34 cellular contexts compared by ENCODE assay signal in genomic region chr9:31232485-31232884, GRCh38.
DNase-seq lines count a peak whose midpoint lies in the region; ATAC-seq, FAIRE-seq and TF ChIP-seq lines count a peak whose summit lies in the region.
"Had no signal": no experiment of that assay in that cellular context is flagged by ENCODE, and none has a peak within 500 bp of the region (broad histone marks: within the 10 kb centered on the region; RNA-seq: fewer than 3 reads in every experiment).

No MANE protein-coding gene starts in this region.

- TF ChIP-seq EP300 in HepG2 (IDR thresholded peaks at IDR 0.05; ENCODE audit: low read depth in 2 of 2, low read length in 2 of 2) (no peak), HepG2 (CRISPR knock-in tag; IDR thresholded peaks at IDR 0.05; ENCODE audit: borderline replicate concordance) (no peak)

- H3K27ac ChIP-seq in left ventricle myocardium inferior (replicated peaks) = peak overlapping the region; percentile 11
- no peak overlapping the region for H3K27ac ChIP-seq in right cardiac atrium (ENCODE audit: low read length)
- H3K27ac ChIP-seq in HepG2 (ENCODE audit: extremely low read length, insufficient read depth, low read length) = no peak overlapping the region
- no peak overlapping the region for H3K27ac ChIP-seq in right lobe of liver
- H3K27ac ChIP-seq: 22Rv1; A549; BLaER1; BLaER1 treated with 17β-estradiol and CSF1 and Interleukin-3, amounts not matched to agents 10 nM and 100 nM; C4-2B had no signal

- no peak overlapping the region for H3K9ac ChIP-seq in HepG2 (ENCODE audit: insufficient read depth, low read depth, low read length)
- H3K9ac ChIP-seq: BLaER1; BLaER1 treated with 17β-estradiol and CSF1 and Interleukin-3, amounts not matched to agents 10 nM and 100 nM had no signal

- H3K79me2 ChIP-seq in HepG2 (ENCODE audit: insufficient read depth, low read length) = no peaks in the 10 kb centered on the region

- H3K4me1 ChIP-seq in left ventricle myocardium inferior = no peaks in the 10 kb centered on the region
- no peaks in the 10 kb centered on the region for H3K4me1 ChIP-seq in right cardiac atrium (ENCODE audit: control insufficient read depth, insufficient read depth, low read length)
- H3K4me1 ChIP-seq in HepG2 (ENCODE audit: insufficient read depth, low read length) = no peaks in the 10 kb centered on the region
- no peaks in the 10 kb centered on the region for H3K4me1 ChIP-seq in right lobe of liver
- H3K4me1 ChIP-seq: A549; BE2C; BLaER1; BLaER1 treated with 17β-estradiol and CSF1 and Interleukin-3, amounts not matched to agents 10 nM and 100 nM; Caco-2 had no signal

- H4K20me1 ChIP-seq in HepG2 (ENCODE audit: insufficient read depth, low read length) = no peaks in the 10 kb centered on the region
- H4K20me1 ChIP-seq: BLaER1; BLaER1 treated with 17β-estradiol and CSF1 and Interleukin-3, amounts not matched to agents 10 nM and 100 nM had no signal

- H3K9me3 ChIP-seq in left ventricle myocardium inferior (replicated peaks) (peaks cover 23% of the 10 kb centered on the region), right cardiac atrium (ENCODE audit: control insufficient read depth, low read length) (no peaks in the 10 kb centered on the region), HepG2 (ENCODE audit: low read length) (no peaks in the 10 kb centered on the region), right lobe of liver (no peaks in the 10 kb centered on the region)
- H3K9me3 ChIP-seq: A549, BE2C, Caco-2 had no signal

- H3K4me3 ChIP-seq in left ventricle myocardium inferior = no peak overlapping the region
- no peak overlapping the region for H3K4me3 ChIP-seq in right cardiac atrium (ENCODE audit: low read length)
- no peak overlapping the region for H3K4me3 ChIP-seq in HepG2 (replicated peaks in 1 of 3; ENCODE audit: insufficient read depth in 1 of 3, low read depth in 2 of 3, low read length in 3 of 3)
- H3K4me3 ChIP-seq in right lobe of liver = no peak overlapping the region
- H3K4me3 ChIP-seq: A549; BLaER1; BLaER1 treated with 17β-estradiol and CSF1 and Interleukin-3, amounts not matched to agents 10 nM and 100 nM had no signal

- H3K27me3 ChIP-seq in left ventricle myocardium inferior (ENCODE audit: low read depth) = no peaks in the 10 kb centered on the region
- H3K27me3 ChIP-seq in right cardiac atrium (ENCODE audit: control insufficient read depth, insufficient read depth) = no peaks in the 10 kb centered on the region
- H3K27me3 ChIP-seq in HepG2 (ENCODE audit: control insufficient read depth in 1 of 2, insufficient read depth in 2 of 2, low read length in 2 of 2) = no peaks in the 10 kb centered on the region
- no peaks in the 10 kb centered on the region for H3K27me3 ChIP-seq in right lobe of liver
- H3K27me3 ChIP-seq: BE2C; BLaER1; BLaER1 treated with 17β-estradiol and CSF1 and Interleukin-3, amounts not matched to agents 10 nM and 100 nM had no signal

- H3K4me2 ChIP-seq in HepG2 (ENCODE audit: low read depth, low read length) = no peak overlapping the region
- H3K4me2 ChIP-seq: A549; BLaER1; BLaER1 treated with 17β-estradiol and CSF1 and Interleukin-3, amounts not matched to agents 10 nM and 100 nM had no signal

- BruUV-seq in HepG2 (replicated peaks; lab: Mats Ljungman, UMichigan) = no TSS peak

- no peak for ATAC-seq in right cardiac atrium
- ATAC-seq in HepG2 = no peak
- no peak for ATAC-seq in right lobe of liver
- ATAC-seq: A549; CD8-positive, alpha-beta T cell had no signal

- POLR2A ChIA-PET in HepG2 (lab: Yijun Ruan, JAX) = no interaction called here

- TF ChIP-seq CTCF in left ventricle myocardium inferior (IDR thresholded peaks at IDR 0.05; ENCODE audit: borderline replicate concordance) (no peak), HepG2 (CRISPR knock-in tag; IDR thresholded peaks at IDR 0.05) (no peak), right lobe of liver (IDR thresholded peaks at IDR 0.05) (no peak)

- no peak for FAIRE-seq in HepG2 (lab: Jason Lieb, UNC)
- FAIRE-seq: A204.1, D721Med had no signal

- intact Hi-C loops in left ventricle myocardium inferior (cut with micrococcal nuclease) (no loop called here), right cardiac atrium (cut with DNase I) (no loop called here), HepG2 (cut with micrococcal nuclease; ENCODE audit: unreplicated experiment) (no loop called here), right lobe of liver (cut with DNase I) (no loop called here)

- in situ Hi-C loops in HepG2 (cut with HindIII; ENCODE audit: extremely low pct_ligation_motif_present, low pct_unique_long_range_greater_than_20kb) = no loop called here

- no peak overlapping the region for H2AFZ ChIP-seq in HepG2 (ENCODE audit: low read length)

- no peaks in the 10 kb centered on the region for H3K36me3 ChIP-seq in left ventricle myocardium inferior
- no peaks in the 10 kb centered on the region for H3K36me3 ChIP-seq in HepG2 (replicated peaks in 1 of 2; ENCODE audit: control insufficient read depth in 1 of 2, insufficient read depth in 2 of 2, low read length in 2 of 2)
- H3K36me3 ChIP-seq in right lobe of liver = no peaks in the 10 kb centered on the region
- H3K36me3 ChIP-seq: BE2C; BLaER1; BLaER1 treated with 17β-estradiol and CSF1 and Interleukin-3, amounts not matched to agents 10 nM and 100 nM had no signal

- DNase-seq in left ventricle myocardium inferior (no peak), right cardiac atrium (no peak), HepG2 (ENCODE audit: low spot score) (no peak), right lobe of liver (no peak), HT-29 (ENCODE audit: low spot score) (peak; percentile 27), dermis blood vessel endothelial cell (peak; percentile 59), T-helper 1 cell (no peak), AML-193 (lab: John Stamatoyannopoulos, UW) (no peak)
- DNase-seq: 8988T; ACHN; BE2C; C1 segment of cervical spinal cord; Caco-2; Calu3; CD4-positive, alpha-beta memory T cell; CD4-positive, alpha-beta T cell; CD4-positive, CD25-positive, alpha-beta regulatory T cell; CD8-positive, alpha-beta memory T cell; CD8-positive, alpha-beta T cell; COR-L47; DMS 273 treated with DMSO at 0.1 percent for 48 hours; DMS153; DMS53; DMS79; DMS79 treated with DMSO at 0.1 percent for 48 hours; DND-41; EL had no signal

- CTCF ChIA-PET in HepG2 (lab: Yijun Ruan, JAX; ENCODE audit: low intra/inter-chr PET ratio, low total read pairs) = no interaction called here

- WGBS in right cardiac atrium = 67% methylated on average over 3 of the region's 3 CpGs
- WGBS in HepG2 (ENCODE audit: low lambda C conversion rate) = 15% methylated on average over 3 of the region's 3 CpGs
- 47% methylated on average over 3 of the region's 3 CpGs for WGBS in right lobe of liver (ENCODE audit: insufficient coverage, low coverage, low lambda C conversion rate, missing lambda C conversion rate)

- TF ChIP-seq RAD21 in HepG2 (CRISPR knock-in tag; IDR thresholded peaks at IDR 0.05) = no peak

- TF ChIP-seq POLR2A in HepG2 (IDR thresholded peaks at IDR 0.05; ENCODE audit: insufficient read depth in 1 of 2, low read depth in 2 of 2, low read length in 2 of 2) (no peak), right lobe of liver (IDR thresholded peaks at IDR 0.05) (no peak)

TF ChIP-seq in HepG2, 621 proteins besides CTCF, POLR2A, EP300 and RAD21:
- TF ChIP-seq GMEB2 (CRISPR knock-in tag; IDR thresholded peaks at IDR 0.05; ENCODE audit: low read depth) = no peak
- no peak for TF ChIP-seq ATF3 (CRISPR knock-in tag; IDR thresholded peaks at IDR 0.05)
- TF ChIP-seq CREB1 (IDR thresholded peaks at IDR 0.05) = peak; percentile 59; the same call in 1 of the 2 replicates
- TF ChIP-seq CREB1 (CRISPR knock-in tag; IDR thresholded peaks at IDR 0.05) = no peak
- no peak for TF ChIP-seq ZMYM3 (CRISPR knock-in tag; IDR thresholded peaks at IDR 0.05)
- TF ChIP-seq GABPA (IDR thresholded peaks at IDR 0.05; ENCODE audit: low read depth, low read length) = no peak
- TF ChIP-seq GABPA (CRISPR knock-in tag; IDR thresholded peaks at IDR 0.05; ENCODE audit: low read depth) = no peak
- TF ChIP-seq MIXL1 (CRISPR knock-in tag; IDR thresholded peaks at IDR 0.05) = no peak
- TF ChIP-seq TP53 (CRISPR knock-in tag; conservative IDR thresholded peaks at IDR 0.05) = no peak
- no peak for TF ChIP-seq GTF2F1 (IDR thresholded peaks at IDR 0.05; ENCODE audit: low read length)
- TF ChIP-seq KLF6 (CRISPR knock-in tag; IDR thresholded peaks at IDR 0.05) = no peak

Comparison
In these comparisons a context has a peak if more than half of its experiments do, and no peak if none do; other contexts are left out.
1. DNase-seq: peak in HT-29 (single experiment) and dermis blood vessel endothelial cell (single experiment); none in left ventricle myocardium inferior (single experiment), right cardiac atrium (0 of 3), HepG2 (single experiment), right lobe of liver (0 of 3), T-helper 1 cell (0 of 5) and AML-193 (0 of 2).